In genomic region chr1:89553195-89553584, GRCh38 we compare ENCODE assay signal across 2 cellular contexts.
TF ChIP-seq lines count a peak whose summit lies in the region.

No MANE protein-coding gene starts in this region.

TF ChIP-seq in SK-N-SH, 30 proteins besides CTCF, POLR2A, EP300 and RAD21 (continued from another document):
- TF ChIP-seq IRF3 (IDR thresholded peaks at IDR 0.05; ENCODE audit: low read depth, low read length) (no peak), TCF12 (IDR thresholded peaks at IDR 0.05) (no peak), POLR2AphosphoS5 (IDR thresholded peaks at IDR 0.05; ENCODE audit: low read depth, low read length) (no peak), FOXJ3 (CRISPR knock-in tag; IDR thresholded peaks at IDR 0.05) (no peak), CHD2 (IDR thresholded peaks at IDR 0.05; ENCODE audit: low read length, partially characterized antibody) (no peak)

TF ChIP-seq in SK-N-SH treated with all-trans-retinoic acid at 6 μM for 48 hours, 23 proteins besides CTCF, POLR2A, EP300 and RAD21 (continued from another document):
- no peak for TF ChIP-seq TSHZ2 (CRISPR knock-in tag; IDR thresholded peaks at IDR 0.05)
- no peak for TF ChIP-seq ZC3H10 (CRISPR knock-in tag; IDR thresholded peaks at IDR 0.05)
- no peak for TF ChIP-seq ARNTL (CRISPR knock-in tag; IDR thresholded peaks at IDR 0.05; ENCODE audit: borderline replicate concordance, low read depth)
- no peak for TF ChIP-seq PPARA (CRISPR knock-in tag; IDR thresholded peaks at IDR 0.05; ENCODE audit: borderline replicate concordance)
- no peak for TF ChIP-seq SNAI2 (CRISPR knock-in tag; IDR thresholded peaks at IDR 0.05)
- no peak for TF ChIP-seq GLIS3 (CRISPR knock-in tag; IDR thresholded peaks at IDR 0.05)
- no peak for TF ChIP-seq ESRRG (CRISPR knock-in tag; IDR thresholded peaks at IDR 0.05)
- TF ChIP-seq PATZ1 (CRISPR knock-in tag; IDR thresholded peaks at IDR 0.05; ENCODE audit: borderline replicate concordance), result no peak
- TF ChIP-seq CSRNP3 (CRISPR knock-in tag; IDR thresholded peaks at IDR 0.05), result no peak
- no peak for TF ChIP-seq POU6F1 (CRISPR knock-in tag; IDR thresholded peaks at IDR 0.05; ENCODE audit: borderline replicate concordance, low read depth)
- no peak for TF ChIP-seq TCF4 (CRISPR knock-in tag; IDR thresholded peaks at IDR 0.05; ENCODE audit: borderline replicate concordance)
- no peak for TF ChIP-seq ISL1 (CRISPR knock-in tag; IDR thresholded peaks at IDR 0.05)
- no peak for TF ChIP-seq ZNF70 (CRISPR knock-in tag; IDR thresholded peaks at IDR 0.05)
- TF ChIP-seq CSDC2 (CRISPR knock-in tag; IDR thresholded peaks at IDR 0.05), result no peak
